ENCODE assay signal across 16 cellular contexts in the genomic region with DNA sequence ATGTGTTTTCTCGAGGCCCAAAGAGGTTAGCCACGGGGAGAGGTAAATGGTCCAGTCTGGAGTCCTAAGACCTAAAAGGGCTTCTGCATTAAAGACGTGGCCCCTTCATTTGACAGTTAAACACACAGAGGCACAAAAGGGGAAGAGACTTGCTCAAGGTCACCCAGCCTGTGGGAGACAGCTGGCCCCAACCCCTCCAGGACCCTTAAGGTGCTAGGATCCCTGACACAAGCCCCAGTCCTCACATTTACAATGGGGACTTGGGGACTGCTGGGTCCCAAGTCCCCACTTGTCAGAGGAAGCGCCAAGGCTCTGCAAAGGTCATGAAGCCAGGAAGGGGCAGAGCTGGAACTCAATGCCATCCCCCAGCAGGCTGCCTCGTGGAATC. TPM values are rescaled to one million over a fixed set of nuclear protein-coding genes. Genes with fewer than 3 reads are reported as not detected.
DNase-seq lines count a peak whose midpoint lies in the region; ATAC-seq and TF ChIP-seq lines count a peak whose summit lies in the region.
"Had no signal": no experiment of that assay in that cellular context is flagged by ENCODE, and none has a peak within 500 bp of the region (broad histone marks: within the 10 kb centered on the region; RNA-seq: fewer than 3 reads in every experiment).

No MANE protein-coding gene starts in this region.

- DNase-seq in activated naive CD8-positive, alpha-beta T cell treated with anti-CD3 and anti-CD28 coated beads for 36 hours: no peak
- no peak for DNase-seq in naive B cell
- no peak for DNase-seq in type B pancreatic cell (ENCODE audit: extremely low spot score, unreplicated experiment)
- no peak for DNase-seq in RKO (ENCODE audit: low spot score)
- DNase-seq in caudate nucleus (lab: John Stamatoyannopoulos, UW): no peak
- DNase-seq in NCI-H2196 treated with DMSO at 0.1 percent for 48 hours (lab: John Stamatoyannopoulos, UW; ENCODE audit: unreplicated experiment): no peak
- DNase-seq: activated CD4-positive, CD25-positive, alpha-beta regulatory T cell treated with anti-CD3 and anti-CD28 coated beads, Interleukin-2, amount 50 U/mL, for 72 hours; central memory CD4-positive, alpha-beta T cell; effector memory CD4-positive, alpha-beta T cell; islet precursor cell; mesenchymal stem cell; NCI-H187; NCI-H446 had no signal

- no peak for TF ChIP-seq CTCF in type B pancreatic cell (conservative IDR thresholded peaks at IDR 0.05)

- peak overlapping the region; percentile 42 for H3K4me3 Mint-ChIP-seq in activated naive CD8-positive, alpha-beta T cell
- H3K4me3 Mint-ChIP-seq in activated naive CD8-positive, alpha-beta T cell treated with anti-CD3 and anti-CD28 coated beads for 36 hours: no peak overlapping the region
- H3K4me3 Mint-ChIP-seq in naive B cell: peak overlapping the region; percentile 56 to 96 (median 90)
- H3K4me3 Mint-ChIP-seq in type B pancreatic cell: peak overlapping the region; percentile 85

- no peak for ATAC-seq in naive B cell (ENCODE audit: low read depth in 2 of 2)
- ATAC-seq: heart right ventricle had no signal

- H3K9me3 Mint-ChIP-seq in activated naive CD8-positive, alpha-beta T cell (ENCODE audit: low read depth): peaks cover 3% of the 10 kb centered on the region
- peaks cover 8% of the 10 kb centered on the region for H3K9me3 Mint-ChIP-seq in activated naive CD8-positive, alpha-beta T cell treated with anti-CD3 and anti-CD28 coated beads for 36 hours
- peaks cover 0 to 10% (median 5%) of the 10 kb centered on the region in 7 donors for H3K9me3 Mint-ChIP-seq in naive B cell
- peaks cover 10% of the 10 kb centered on the region for H3K9me3 Mint-ChIP-seq in type B pancreatic cell

- peaks cover 18% of the 10 kb centered on the region for H3K4me1 Mint-ChIP-seq in activated naive CD8-positive, alpha-beta T cell (ENCODE audit: low read depth)
- H3K4me1 Mint-ChIP-seq in activated naive CD8-positive, alpha-beta T cell treated with anti-CD3 and anti-CD28 coated beads for 36 hours: peaks cover 14% of the 10 kb centered on the region
- H3K4me1 Mint-ChIP-seq in naive B cell: peaks cover 24 to 42% (median 39%) of the 10 kb centered on the region in 3 donors
- H3K4me1 Mint-ChIP-seq in type B pancreatic cell (ENCODE audit: unreplicated experiment): peaks cover 11% of the 10 kb centered on the region

- no peaks in the 10 kb centered on the region for H3K27me3 Mint-ChIP-seq in activated naive CD8-positive, alpha-beta T cell
- no peaks in the 10 kb centered on the region for H3K27me3 Mint-ChIP-seq in activated naive CD8-positive, alpha-beta T cell treated with anti-CD3 and anti-CD28 coated beads for 36 hours
- no peaks in the 10 kb centered on the region for H3K27me3 Mint-ChIP-seq in naive B cell
- no peaks in the 10 kb centered on the region for H3K27me3 Mint-ChIP-seq in type B pancreatic cell

- H3K27ac ChIP-seq in angular gyrus (ENCODE audit: low read depth, low read length) (peak overlapping the region; percentile 12), caudate nucleus (ENCODE audit: low read depth, low read length) (no peak overlapping the region)
- H3K27ac ChIP-seq: heart right ventricle had no signal

- H3K36me3 Mint-ChIP-seq in activated naive CD8-positive, alpha-beta T cell: peaks cover 11% of the 10 kb centered on the region
- H3K36me3 Mint-ChIP-seq in activated naive CD8-positive, alpha-beta T cell treated with anti-CD3 and anti-CD28 coated beads for 36 hours: peaks cover 15% of the 10 kb centered on the region
- H3K36me3 Mint-ChIP-seq in naive B cell: peaks cover 8 to 10% of the 10 kb centered on the region in 2 donors
- H3K36me3 Mint-ChIP-seq in type B pancreatic cell: peaks cover 10% of the 10 kb centered on the region

- H3K27ac Mint-ChIP-seq in activated naive CD8-positive, alpha-beta T cell: no peak overlapping the region
- no peak overlapping the region for H3K27ac Mint-ChIP-seq in activated naive CD8-positive, alpha-beta T cell treated with anti-CD3 and anti-CD28 coated beads for 36 hours
- H3K27ac Mint-ChIP-seq in naive B cell: peak overlapping the region in 2 of 6 donors; percentile 38 to 92
- no peak overlapping the region for H3K27ac Mint-ChIP-seq in type B pancreatic cell

RNA-seq across cellular contexts. Expression of a gene that starts 1.7 kb away (rescaled TPM):
- total RNA-seq in activated naive CD8-positive, alpha-beta T cell treated with anti-CD3 and anti-CD28 coated beads for 36 hours: 1 to 10 TPM; 4.1 to 4.8 TPM
- polyA plus RNA-seq in naive B cell (ENCODE audit: low read depth in 6 of 6): 10 to 100 TPM in 1 of 6 donors, 1 to 10 TPM in 5; 1.9 to 10.0 (median 4.8) TPM
- 21.1 and 32.1 TPM in 2 replicates for total RNA-seq in type B pancreatic cell (ENCODE audit: low replicate concordance)

RNA-seq across cellular contexts. Expression of a gene that starts 54.7 kb away (rescaled TPM):
- 10 to 100 TPM; 25.0 to 26.8 TPM for total RNA-seq in activated naive CD8-positive, alpha-beta T cell treated with anti-CD3 and anti-CD28 coated beads for 36 hours
- 10 to 100 TPM in 4 of 6 donors, 1 to 10 TPM in 2; 8.3 to 20.7 (median 13.7) TPM for polyA plus RNA-seq in naive B cell (ENCODE audit: low read depth in 6 of 6)
- total RNA-seq in type B pancreatic cell (ENCODE audit: low replicate concordance): 35.4 and 42.3 TPM in 2 replicates
